19 cellular contexts compared by ENCODE assay signal in genomic region chr12:75836533-75836932, GRCh38.
DNase-seq lines count a peak whose midpoint lies in the region; ATAC-seq and TF ChIP-seq lines count a peak whose summit lies in the region.
"Had no signal": no experiment of that assay in that cellular context is flagged by ENCODE, and none has a peak within 500 bp of the region (broad histone marks: within the 10 kb centered on the region; RNA-seq: fewer than 3 reads in every experiment).

No MANE protein-coding gene starts in this region.

- DNase-seq in left ventricle myocardium superior (no peak), right cardiac atrium (no peak), Panc1 (ENCODE audit: low read depth, low spot score) (no peak), fibroblast of peridontal ligament (ENCODE audit: extremely low read depth) (peak; percentile 86), stromal cell of bone marrow (ENCODE audit: low read depth) (peak; percentile 79), NCI-H146 (lab: John Stamatoyannopoulos, UW) (no peak), midbrain (lab: John Stamatoyannopoulos, UW) (no peak), dorsolateral prefrontal cortex (no peak)
- DNase-seq: ACHN, Caco-2, DMS53, H9, Kasumi-1, MM.1S, NCI-H1092 treated with DMSO at 0.1 percent for 48 hours, NCI-H1694, NCI-H748 treated with DMSO at 0.1 percent for 48 hours, Peyer's patch, SHP77 treated with DMSO at 0.1 percent for 48 hours had no signal

- CTCF ChIA-PET in Panc1 (lab: Charles Lee): no interaction called here

- no peak overlapping the region for H3K4me3 ChIP-seq in right cardiac atrium (ENCODE audit: low read length)
- no peak overlapping the region for H3K4me3 ChIP-seq in Panc1 (ENCODE audit: low read depth in 2 of 2, low read length in 2 of 2)
- no peak overlapping the region for H3K4me3 ChIP-seq in dorsolateral prefrontal cortex
- H3K4me3 ChIP-seq: Peyer's patch had no signal

- TF ChIP-seq CTCF in Panc1 (IDR thresholded peaks at IDR 0.05) (no peak), dorsolateral prefrontal cortex (IDR thresholded peaks at IDR 0.05 in 54 of 56, conservative IDR thresholded peaks at IDR 0.05 in 2 of 56; ENCODE audit: low read depth in 1 of 56, partially characterized antibody in 56 of 56) (no peak)

- no peak overlapping the region for H3K27ac ChIP-seq in right cardiac atrium (ENCODE audit: low read length)
- peak overlapping the region; percentile 72 for H3K27ac ChIP-seq in Panc1 (ENCODE audit: low read length)
- no peak overlapping the region for H3K27ac ChIP-seq in dorsolateral prefrontal cortex
- H3K27ac ChIP-seq: Peyer's patch had no signal

- POLR2A ChIA-PET in Panc1 (lab: Charles Lee): no interaction called here

- H3K36me3 ChIP-seq in Panc1 (ENCODE audit: control insufficient read depth, insufficient read depth, low read length): no peaks in the 10 kb centered on the region
- H3K36me3 ChIP-seq: Peyer's patch had no signal

- intact Hi-C loops in left ventricle myocardium superior (cut with micrococcal nuclease) (no loop called here), right cardiac atrium (cut with DNase I) (no loop called here), Panc1 (cut with micrococcal nuclease; ENCODE audit: unreplicated experiment) (no loop called here), dorsolateral prefrontal cortex (cut with DNase I) (no loop called here)

- no peaks in the 10 kb centered on the region for H3K9me3 ChIP-seq in right cardiac atrium (ENCODE audit: control insufficient read depth, low read length)
- peaks cover 18% of the 10 kb centered on the region; the same call in 1 of the 2 replicates for H3K9me3 ChIP-seq in Panc1 (ENCODE audit: control insufficient read depth, insufficient read depth, low read depth, low read length)
- H3K9me3 ChIP-seq: Caco-2, Peyer's patch had no signal

- no peaks in the 10 kb centered on the region for H3K27me3 ChIP-seq in right cardiac atrium (ENCODE audit: control insufficient read depth, insufficient read depth)
- no peaks in the 10 kb centered on the region for H3K27me3 ChIP-seq in Panc1 (ENCODE audit: control insufficient read depth, insufficient read depth, low read length)
- H3K27me3 ChIP-seq in dorsolateral prefrontal cortex: peaks cover 0 to 12% (median 0%) of the 10 kb centered on the region in 45 donors
- H3K27me3 ChIP-seq: Peyer's patch had no signal

- BruUV-seq in Panc1 (replicated peaks; lab: Mats Ljungman, UMichigan): no TSS peak

- in situ Hi-C loops in Panc1 (cut with HindIII; ENCODE audit: low pct_unique_long_range_greater_than_20kb, low sequenced_read_pairs): no loop called here

- H3K4me1 ChIP-seq in right cardiac atrium (ENCODE audit: control insufficient read depth, insufficient read depth, low read length) (peaks cover under 1% of the 10 kb centered on the region), Panc1 (ENCODE audit: control insufficient read depth, insufficient read depth, low read length) (no peaks in the 10 kb centered on the region; the same call in 1 of the 2 replicates)
- H3K4me1 ChIP-seq: Peyer's patch had no signal

- ATAC-seq in left ventricle myocardium superior (peak; percentile 52), right cardiac atrium (no peak), Panc1 (no peak)

Comparison
In these comparisons a context has a peak if more than half of its experiments do, and no peak if none do; other contexts are left out.
1. DNase-seq: peak in fibroblast of peridontal ligament (single experiment) and stromal cell of bone marrow (single experiment); none in left ventricle myocardium superior (single experiment), right cardiac atrium (0 of 3), Panc1 (single experiment), NCI-H146 (single experiment), midbrain (single experiment) and dorsolateral prefrontal cortex (0 of 10).